12 cellular contexts compared by ENCODE assay signal in genomic region chr6:110459137-110459536, GRCh38. TPM values are rescaled to one million over a fixed set of nuclear protein-coding genes. Genes with fewer than 3 reads are reported as not detected.
"Had no signal": no experiment of that assay in that cellular context is flagged by ENCODE, and none has a peak within 500 bp of the region (broad histone marks: within the 10 kb centered on the region; RNA-seq: fewer than 3 reads in every experiment).

No MANE protein-coding gene starts in this region.

- H3K4me3 ChIP-seq: GM23248, GM23338, HAP-1 had no signal

- H3K36me3 ChIP-seq: HAP-1 had no signal

- FAIRE-seq: H1, H54 had no signal

- DNase-seq: GM23248, GOT3, H7, H9, HCEC 1CT, HFFc6 had no signal

- H2AFZ ChIP-seq: GM23248, GM23338 had no signal

- H3K4me2 ChIP-seq: GM23338 had no signal

- ATAC-seq: GM23338, HCT116 had no signal

- H3K9ac ChIP-seq: GM23248 had no signal

- H3K27ac ChIP-seq: GM23248 had no signal

- H3K9me3 ChIP-seq: HAP-1 had no signal

RNA-seq across cellular contexts. Expression of gene SLC22A16, which starts 17.3 kb away (rescaled TPM):
- total RNA-seq: GM23248, H1, H4, H7, H9, HFFc6 had no signal
- polyA plus RNA-seq: GM23248, H1 had no signal

RNA-seq across cellular contexts. Expression of gene DDO, which starts 43.8 kb away (rescaled TPM):
- total RNA-seq: GM23248, H1, H7, H9 had no signal
- polyA plus RNA-seq: GM23248, GM23338, H1 had no signal
